19 cellular contexts compared by ENCODE assay signal in genomic region chr11:114847599-114847998, GRCh38.
DNase-seq lines count a peak whose midpoint lies in the region; ATAC-seq and TF ChIP-seq lines count a peak whose summit lies in the region.
"Had no signal": no experiment of that assay in that cellular context is flagged by ENCODE, and none has a peak within 500 bp of the region (broad histone marks: within the 10 kb centered on the region; RNA-seq: fewer than 3 reads in every experiment).

No MANE protein-coding gene starts in this region.

- H3K36me3 ChIP-seq in iPS-18a (ENCODE audit: control insufficient read depth, low read depth, low read length) (no peaks in the 10 kb centered on the region), stomach (no peaks in the 10 kb centered on the region)
- H3K36me3 ChIP-seq: sigmoid colon, thyroid gland had no signal

- H3K27me3 Mint-ChIP-seq in stimulated activated naive CD8-positive, alpha-beta T cell treated with anti-CD3 and anti-CD28 coated beads, Interleukin-15, amount 100 ng/mL, for 72 hours = peaks cover 24% of the 10 kb centered on the region
- H3K27me3 Mint-ChIP-seq: activated CD8-positive, alpha-beta memory T cell treated with anti-CD3 and anti-CD28 coated beads, Interleukin-2, amount 10 ng/mL, durations not matched to agents 7 days and 5 days; activated naive CD8-positive, alpha-beta T cell treated with anti-CD3 and anti-CD28 coated beads, Interleukin-2, amount 50 U/mL, for 24 hours had no signal

- peaks cover 0 to 4% of the 10 kb centered on the region in 2 donors for H3K9me3 Mint-ChIP-seq in stimulated activated naive CD8-positive, alpha-beta T cell treated with anti-CD3 and anti-CD28 coated beads, Interleukin-15, amount 100 ng/mL, for 72 hours
- H3K9me3 Mint-ChIP-seq: activated naive CD8-positive, alpha-beta T cell treated with anti-CD3 and anti-CD28 coated beads, Interleukin-2, amount 50 U/mL, for 24 hours had no signal

- intact Hi-C loops in stomach (cut with DNase I; ENCODE audit: low total_unique reads) = no loop called here

- no peak for TF ChIP-seq CTCF in stomach (IDR thresholded peaks at IDR 0.05)

- H3K27ac Mint-ChIP-seq in stimulated activated naive CD8-positive, alpha-beta T cell treated with anti-CD3 and anti-CD28 coated beads, Interleukin-15, amount 100 ng/mL, for 72 hours = no peak overlapping the region
- H3K27ac Mint-ChIP-seq: activated CD8-positive, alpha-beta memory T cell treated with anti-CD3 and anti-CD28 coated beads, Interleukin-2, amount 10 ng/mL, durations not matched to agents 7 days and 5 days; activated naive CD8-positive, alpha-beta T cell treated with anti-CD3 and anti-CD28 coated beads, Interleukin-2, amount 50 U/mL, for 24 hours; stimulated activated naive B cell treated with anti-CD40 and anti-IgM and Interleukin-4, amounts not matched to agents 10 μg/mL and 1 μg/mL and 100 μg/mL, for 72 hours had no signal

- H3K27me3 ChIP-seq in iPS-18a (ENCODE audit: control insufficient read depth, insufficient read depth, low read length) = peaks cover 3% of the 10 kb centered on the region
- H3K27me3 ChIP-seq in stomach = peaks cover 0 to 7% (median 0%) of the 10 kb centered on the region in 3 donors
- H3K27me3 ChIP-seq: sigmoid colon, thyroid gland had no signal

- peaks cover 8% of the 10 kb centered on the region for H3K4me1 Mint-ChIP-seq in stimulated activated naive CD8-positive, alpha-beta T cell treated with anti-CD3 and anti-CD28 coated beads, Interleukin-15, amount 100 ng/mL, for 72 hours
- H3K4me1 Mint-ChIP-seq: activated CD8-positive, alpha-beta memory T cell treated with anti-CD3 and anti-CD28 coated beads, Interleukin-2, amount 10 ng/mL, durations not matched to agents 7 days and 5 days; activated naive CD8-positive, alpha-beta T cell treated with anti-CD3 and anti-CD28 coated beads, Interleukin-2, amount 50 U/mL, for 24 hours; stimulated activated naive B cell treated with anti-CD40 and anti-IgM and Interleukin-4, amounts not matched to agents 10 μg/mL and 1 μg/mL and 100 μg/mL, for 72 hours had no signal

- H3K4me3 Mint-ChIP-seq in stimulated activated naive CD8-positive, alpha-beta T cell treated with anti-CD3 and anti-CD28 coated beads, Interleukin-15, amount 100 ng/mL, for 72 hours = no peak overlapping the region
- H3K4me3 Mint-ChIP-seq: activated CD8-positive, alpha-beta memory T cell treated with anti-CD3 and anti-CD28 coated beads, Interleukin-2, amount 10 ng/mL, durations not matched to agents 7 days and 5 days; activated naive CD8-positive, alpha-beta T cell treated with anti-CD3 and anti-CD28 coated beads, Interleukin-2, amount 50 U/mL, for 24 hours; stimulated activated naive B cell treated with anti-CD40 and anti-IgM and Interleukin-4, amounts not matched to agents 10 μg/mL and 1 μg/mL and 100 μg/mL, for 72 hours had no signal

- WGBS in stomach, 5 donors = 51 to 64% (median 55%) methylated on average over 4 of the region's 4 CpGs

- TF ChIP-seq POLR2A in stomach (IDR thresholded peaks at IDR 0.05) = no peak

- H3K9me3 ChIP-seq in iPS-18a (ENCODE audit: control insufficient read depth, low read depth, low read length) (no peaks in the 10 kb centered on the region), stomach (no peaks in the 10 kb centered on the region)
- H3K9me3 ChIP-seq: sigmoid colon, thyroid gland had no signal

- H3K4me3 ChIP-seq in iPS-18a (ENCODE audit: low read length) (peak overlapping the region; percentile 26), stomach (no peak overlapping the region)
- H3K4me3 ChIP-seq: coronary artery, sigmoid colon, thyroid gland had no signal

- peaks cover 26% of the 10 kb centered on the region for H3K4me1 ChIP-seq in iPS-18a (ENCODE audit: control insufficient read depth, low read depth, low read length)
- no peaks in the 10 kb centered on the region for H3K4me1 ChIP-seq in stomach
- H3K4me1 ChIP-seq: parathyroid adenoma, sigmoid colon had no signal

- TF ChIP-seq EP300 in stomach (IDR thresholded peaks at IDR 0.05) = no peak

- H3K27ac ChIP-seq in iPS-18a (ENCODE audit: low read length) (no peak overlapping the region), stomach (no peak overlapping the region)
- H3K27ac ChIP-seq: coronary artery, parathyroid adenoma, sigmoid colon, thyroid gland had no signal

- DNase-seq in DMS79 (lab: John Stamatoyannopoulos, UW) (peak; percentile 37), NCI-H128 (lab: John Stamatoyannopoulos, UW; ENCODE audit: unreplicated experiment) (peak; percentile 50), NCI-H446 treated with DMSO at 0.1 percent for 48 hours (lab: John Stamatoyannopoulos, UW) (peak; percentile 34), stomach (no peak), GM19238 (ENCODE audit: insufficient read length, low spot score) (no peak)
- DNase-seq in stimulated activated naive CD8-positive, alpha-beta T cell treated with anti-CD3 and anti-CD28 coated beads, Interleukin-15, amount 100 ng/mL, for 72 hours = no peak
- DNase-seq: activated CD8-positive, alpha-beta memory T cell treated with anti-CD3 and anti-CD28 coated beads, Interleukin-2, amount 10 ng/mL, durations not matched to agents 7 days and 5 days; activated naive CD8-positive, alpha-beta T cell treated with anti-CD3 and anti-CD28 coated beads, Interleukin-2, amount 50 U/mL, for 24 hours; hippocampal formation; kidney glomerular epithelial cell; NCI-H1694; NK-92 treated with Interleukin-12 subunit alpha and Interleukin-12 subunit beta, amount 100 ng/mL, for 24 hours; sigmoid colon; stimulated activated naive B cell treated with anti-CD40 and anti-IgM and Interleukin-4, amounts not matched to agents 10 μg/mL and 1 μg/mL and 100 μg/mL, for 72 hours; thyroid gland had no signal

- no peak for ATAC-seq in GM21825 (IDR thresholded peaks at IDR 0.05; ENCODE audit: unreplicated experiment)
- ATAC-seq in stimulated activated naive CD8-positive, alpha-beta T cell treated with anti-CD3 and anti-CD28 coated beads, Interleukin-15, amount 100 ng/mL, for 72 hours = no peak
- ATAC-seq: activated CD8-positive, alpha-beta memory T cell treated with anti-CD3 and anti-CD28 coated beads, Interleukin-2, amount 10 ng/mL, durations not matched to agents 7 days and 5 days; activated naive CD8-positive, alpha-beta T cell treated with anti-CD3 and anti-CD28 coated beads, Interleukin-2, amount 50 U/mL, for 24 hours; stimulated activated naive B cell treated with anti-CD40 and anti-IgM and Interleukin-4, amounts not matched to agents 10 μg/mL and 1 μg/mL and 100 μg/mL, for 72 hours had no signal

- H3K9ac ChIP-seq in iPS-18a (ENCODE audit: low read length) = no peak overlapping the region
- H3K9ac ChIP-seq: parathyroid adenoma had no signal

Comparison
In these comparisons a context has a peak if more than half of its experiments do, and no peak if none do; other contexts are left out.
1. DNase-seq: peak in DMS79 (single experiment), NCI-H128 (single experiment) and NCI-H446 treated with DMSO at 0.1 percent for 48 hours (single experiment); none in stomach (single experiment), GM19238 (single experiment) and stimulated activated naive CD8-positive, alpha-beta T cell treated with anti-CD3 and anti-CD28 coated beads, Interleukin-15, amount 100 ng/mL, for 72 hours (0 of 2).